18 cellular contexts compared by ENCODE assay signal in the genomic region with DNA sequence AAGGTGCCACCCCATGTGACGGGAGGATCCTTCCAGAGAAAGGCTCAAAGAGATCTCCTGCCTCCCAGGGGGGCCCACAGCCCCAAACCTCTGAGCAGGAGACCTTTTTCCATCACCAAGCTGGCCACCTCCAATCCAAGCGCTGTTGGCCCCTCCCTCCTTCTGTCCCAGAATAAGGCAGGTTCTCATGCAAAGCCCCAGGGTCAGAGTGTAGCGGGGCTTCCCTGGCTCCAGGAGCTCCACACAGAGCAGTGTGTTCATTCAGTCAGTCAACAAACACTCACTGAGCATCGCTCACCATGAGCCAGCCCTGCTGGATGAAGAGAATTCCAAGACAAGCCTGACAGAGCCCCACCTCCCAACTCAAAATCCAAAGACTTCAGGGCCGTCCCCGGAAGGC.
"Had no signal": no experiment of that assay in that cellular context is flagged by ENCODE, and none has a peak within 500 bp of the region (broad histone marks: within the 10 kb centered on the region; RNA-seq: fewer than 3 reads in every experiment).

No MANE protein-coding gene starts in this region.

- ATAC-seq: activated CD4-positive, CD25-positive, alpha-beta regulatory T cell treated with anti-CD3 and anti-CD28 coated beads, Interleukin-2, amount 50 U/mL, for 24 hours; activated T-cell treated with anti-CD3 and anti-CD28 coated beads, Interleukin-2, amount 50 U/mL, for 72 hours; heart left ventricle; left colon; lower lobe of right lung; stimulated activated naive CD8-positive, alpha-beta T cell treated with anti-CD3 and anti-CD28 coated beads, Interleukin-15, amount 100 ng/mL, for 72 hours had no signal

- H3K27me3 ChIP-seq: dorsolateral prefrontal cortex, heart left ventricle, right atrium auricular region, suprapubic skin, transverse colon, vagina had no signal

- H3K27ac Mint-ChIP-seq: activated naive CD8-positive, alpha-beta T cell; activated T-cell treated with anti-CD3 and anti-CD28 coated beads, Interleukin-2, amount 50 U/mL, for 72 hours; nephron had no signal

- H3K27ac ChIP-seq: dorsolateral prefrontal cortex, lower lobe of right lung, right atrium auricular region, suprapubic skin, vagina had no signal

- H3K4me3 Mint-ChIP-seq: activated naive CD8-positive, alpha-beta T cell; nephron; stimulated activated naive CD8-positive, alpha-beta T cell treated with anti-CD3 and anti-CD28 coated beads, Interleukin-15, amount 100 ng/mL, for 72 hours had no signal

- DNase-seq: activated CD4-positive, alpha-beta T cell treated with anti-CD3 and anti-CD28 coated beads, Interleukin-2, amount 50 U/mL, for 1 hour; activated T-cell treated with anti-CD3 and anti-CD28 coated beads, Interleukin-2, amount 50 U/mL, for 72 hours; dorsolateral prefrontal cortex; erythroblast; heart left ventricle; left colon; lower lobe of right lung; occipital lobe; stimulated activated naive CD8-positive, alpha-beta T cell treated with anti-CD3 and anti-CD28 coated beads, Interleukin-15, amount 100 ng/mL, for 72 hours; transverse colon had no signal

- H3K9me3 Mint-ChIP-seq: activated T-cell treated with anti-CD3 and anti-CD28 coated beads, Interleukin-2, amount 50 U/mL, for 72 hours; nephron; stimulated activated naive CD8-positive, alpha-beta T cell treated with anti-CD3 and anti-CD28 coated beads, Interleukin-15, amount 100 ng/mL, for 72 hours had no signal

- H3K27me3 Mint-ChIP-seq: activated naive CD8-positive, alpha-beta T cell; progenitor cell of endocrine pancreas; stimulated activated naive CD8-positive, alpha-beta T cell treated with anti-CD3 and anti-CD28 coated beads, Interleukin-15, amount 100 ng/mL, for 72 hours had no signal

- H3K4me3 ChIP-seq: dorsolateral prefrontal cortex, heart left ventricle, lower lobe of right lung, right atrium auricular region, skin epidermis, suprapubic skin, transverse colon, vagina had no signal

- H3K9me3 ChIP-seq: heart left ventricle, lower lobe of right lung, right atrium auricular region, suprapubic skin, transverse colon, vagina had no signal
